ENCODE assay signal across 1 cellular context in the genomic region with DNA sequence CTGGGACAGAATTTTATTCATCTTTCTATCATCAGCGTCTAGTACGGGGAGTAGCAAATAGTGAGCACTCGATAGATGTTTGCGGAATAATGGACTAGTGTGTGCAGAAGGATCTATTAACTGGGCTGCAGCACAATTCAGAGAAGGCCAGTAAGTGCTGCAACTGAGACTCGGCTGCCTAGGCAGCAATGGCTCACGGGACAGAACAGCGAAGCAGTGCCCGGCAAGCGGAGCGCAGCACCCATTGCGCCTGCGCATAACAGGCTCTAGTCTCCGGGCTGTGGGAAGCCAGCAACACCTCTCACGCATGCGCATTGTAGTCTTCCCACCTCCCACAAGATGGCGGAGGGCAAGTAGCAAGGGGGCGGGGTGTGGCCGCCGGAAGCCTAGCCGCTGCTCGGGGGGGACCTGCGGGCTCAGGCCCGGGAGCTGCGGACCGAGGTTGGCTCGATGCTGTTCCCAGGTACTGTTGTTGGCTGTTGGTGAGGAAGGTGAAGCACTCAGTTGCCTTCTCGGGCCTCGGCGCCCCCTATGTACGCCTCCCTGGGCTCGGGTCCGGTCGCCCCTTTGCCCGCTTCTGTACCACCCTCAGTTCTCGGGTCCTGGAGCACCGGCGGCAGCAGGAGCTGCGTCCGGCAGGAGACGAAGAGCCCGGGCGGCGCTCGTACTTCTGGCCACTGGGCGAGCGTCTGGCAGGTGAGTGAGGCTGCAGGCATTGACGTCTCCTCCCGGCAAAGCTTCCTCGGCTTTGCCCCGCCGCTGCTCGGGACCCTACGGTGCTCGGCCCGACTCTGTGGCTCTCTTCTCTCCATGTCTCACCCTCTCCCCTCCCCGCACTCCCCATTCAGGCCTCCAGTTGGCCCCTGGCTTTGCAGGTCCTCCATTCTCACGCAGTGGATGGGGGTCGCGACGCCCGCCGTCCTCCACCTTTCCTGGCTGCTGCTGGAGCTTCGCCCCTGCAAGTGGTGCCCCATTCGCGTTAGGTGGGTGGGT.
A peak's percentile ranks its signal among the peaks of the same experiment; 100 is the strongest.
TF ChIP-seq lines count a peak whose summit lies in the region.

No MANE protein-coding gene starts in this region.

TF ChIP-seq in HepG2, 621 proteins besides CTCF, POLR2A, EP300 and RAD21 (continued from another document):
- TF ChIP-seq GATAD2A (CRISPR knock-in tag; IDR thresholded peaks at IDR 0.05) (peak; percentile 49), ZNF205 (CRISPR knock-in tag; IDR thresholded peaks at IDR 0.05) (0 out of 2 replicates have a peak, but pooled peaks have one; percentile 69), ISL2 (CRISPR knock-in tag; IDR thresholded peaks at IDR 0.05) (peak; percentile 61), KAT2B (IDR thresholded peaks at IDR 0.05; ENCODE audit: borderline replicate concordance, low read depth, low read length) (no peak), ZNF839 (CRISPR knock-in tag; IDR thresholded peaks at IDR 0.05; ENCODE audit: borderline replicate concordance) (no peak), ARID2 (CRISPR knock-in tag; IDR thresholded peaks at IDR 0.05; ENCODE audit: borderline replicate concordance) (no peak), SIX4 (CRISPR knock-in tag; IDR thresholded peaks at IDR 0.05) (no peak)
- TF ChIP-seq, protein P1, sequence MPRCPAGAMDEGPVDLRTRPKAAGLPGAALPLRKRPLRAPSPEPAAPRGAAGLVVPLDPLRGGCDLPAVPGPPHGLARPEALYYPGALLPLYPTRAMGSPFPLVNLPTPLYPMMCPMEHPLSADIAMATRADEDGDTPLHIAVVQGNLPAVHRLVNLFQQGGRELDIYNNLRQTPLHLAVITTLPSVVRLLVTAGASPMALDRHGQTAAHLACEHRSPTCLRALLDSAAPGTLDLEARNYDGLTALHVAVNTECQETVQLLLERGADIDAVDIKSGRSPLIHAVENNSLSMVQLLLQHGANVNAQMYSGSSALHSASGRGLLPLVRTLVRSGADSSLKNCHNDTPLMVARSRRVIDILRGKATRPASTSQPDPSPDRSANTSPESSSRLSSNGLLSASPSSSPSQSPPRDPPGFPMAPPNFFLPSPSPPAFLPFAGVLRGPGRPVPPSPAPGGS (CRISPR knock-in tag; IDR thresholded peaks at IDR 0.05), result peak; percentile 80; the same call in 1 of the 2 replicates
- TF ChIP-seq, protein P2, sequence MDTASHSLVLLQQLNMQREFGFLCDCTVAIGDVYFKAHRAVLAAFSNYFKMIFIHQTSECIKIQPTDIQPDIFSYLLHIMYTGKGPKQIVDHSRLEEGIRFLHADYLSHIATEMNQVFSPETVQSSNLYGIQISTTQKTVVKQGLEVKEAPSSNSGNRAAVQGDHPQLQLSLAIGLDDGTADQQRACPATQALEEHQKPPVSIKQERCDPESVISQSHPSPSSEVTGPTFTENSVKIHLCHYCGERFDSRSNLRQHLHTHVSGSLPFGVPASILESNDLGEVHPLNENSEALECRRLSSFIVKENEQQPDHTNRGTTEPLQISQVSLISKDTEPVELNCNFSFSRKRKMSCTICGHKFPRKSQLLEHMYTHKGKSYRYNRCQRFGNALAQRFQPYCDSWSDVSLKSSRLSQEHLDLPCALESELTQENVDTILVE (CRISPR knock-in tag; IDR thresholded peaks at IDR 0.05), result no peak
- TF ChIP-seq, protein P3, sequence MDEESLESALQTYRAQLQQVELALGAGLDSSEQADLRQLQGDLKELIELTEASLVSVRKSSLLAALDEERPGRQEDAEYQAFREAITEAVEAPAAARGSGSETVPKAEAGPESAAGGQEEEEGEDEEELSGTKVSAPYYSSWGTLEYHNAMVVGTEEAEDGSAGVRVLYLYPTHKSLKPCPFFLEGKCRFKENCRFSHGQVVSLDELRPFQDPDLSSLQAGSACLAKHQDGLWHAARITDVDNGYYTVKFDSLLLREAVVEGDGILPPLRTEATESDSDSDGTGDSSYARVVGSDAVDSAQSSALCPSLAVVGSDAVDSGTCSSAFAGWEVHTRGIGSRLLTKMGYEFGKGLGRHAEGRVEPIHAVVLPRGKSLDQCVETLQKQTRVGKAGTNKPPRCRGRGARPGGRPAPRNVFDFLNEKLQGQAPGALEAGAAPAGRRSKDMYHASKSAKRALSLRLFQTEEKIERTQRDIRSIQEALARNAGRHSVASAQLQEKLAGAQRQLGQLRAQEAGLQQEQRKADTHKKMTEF (CRISPR knock-in tag; IDR thresholded peaks at IDR 0.05), result peak; percentile 86
